Comparison of ENCODE assay signal across 13 cellular contexts in the genomic region with DNA sequence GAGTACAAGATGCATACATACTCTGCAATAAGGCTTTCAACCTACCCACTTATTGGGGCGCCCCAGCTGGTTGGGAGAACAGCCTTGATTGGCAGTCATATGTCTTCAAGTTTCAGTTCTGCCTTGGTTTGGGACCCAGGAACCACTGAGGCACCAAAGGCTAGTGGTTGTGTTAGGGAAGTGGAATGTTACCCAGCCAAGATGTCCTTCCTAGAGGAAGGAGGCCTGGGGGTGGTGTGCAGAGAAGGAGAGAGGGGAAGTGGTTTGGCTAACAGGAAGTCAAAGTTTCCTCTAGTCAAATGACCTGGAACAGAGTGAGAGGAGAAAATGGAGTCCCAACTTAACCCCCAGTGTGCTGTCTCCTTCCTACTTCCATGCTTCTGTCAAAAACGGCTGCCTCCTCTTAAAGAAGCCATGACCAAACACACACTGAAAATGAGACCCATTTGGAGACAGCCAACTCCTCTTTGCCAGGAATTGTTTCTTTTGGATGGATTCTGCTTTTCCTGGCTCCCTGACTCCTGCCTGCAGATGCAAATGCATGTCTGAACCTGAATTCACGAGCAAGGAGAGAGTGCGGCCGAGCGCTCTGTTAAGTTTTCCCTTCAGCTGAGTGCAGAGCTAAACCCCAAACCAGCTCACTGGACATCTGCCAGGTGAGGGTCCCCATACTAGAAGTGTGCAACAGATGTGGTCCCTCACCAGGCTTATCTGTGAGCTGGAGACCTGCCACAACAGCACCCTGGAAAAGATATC. TPM values are rescaled to one million over a fixed set of nuclear protein-coding genes. Genes with fewer than 3 reads are reported as not detected.
DNase-seq lines count a peak whose midpoint lies in the region; ATAC-seq and TF ChIP-seq lines count a peak whose summit lies in the region.
"Had no signal": no experiment of that assay in that cellular context is flagged by ENCODE, and none has a peak within 500 bp of the region (broad histone marks: within the 10 kb centered on the region; RNA-seq: fewer than 3 reads in every experiment).

No MANE protein-coding gene starts in this region.

- H3K36me3 Mint-ChIP-seq in activated T-helper 2 cell treated with anti-CD3 and anti-CD28 coated beads, Interferon-gamma antibody, Interleukin-2, Interleukin-4, amounts not matched to agents 10 μg/mL and 5 μg/mL and 100 μg/mL, durations not matched to agents 14 hours and 24 hours and 36 hours (ENCODE audit: low read depth) = no peaks in the 10 kb centered on the region
- no peaks in the 10 kb centered on the region for H3K36me3 Mint-ChIP-seq in Calu3 (ENCODE audit: insufficient read depth, unreplicated experiment)
- H3K36me3 Mint-ChIP-seq: T-cell had no signal

- intact Hi-C loops in activated T-helper 2 cell treated with anti-CD3 and anti-CD28 coated beads, Interferon-gamma antibody, Interleukin-2, Interleukin-4, amounts not matched to agents 10 μg/mL and 5 μg/mL and 100 μg/mL, durations not matched to agents 14 hours and 24 hours and 36 hours (cut with micrococcal nuclease) = no loop called here
- intact Hi-C loops in Calu3 (cut with micrococcal nuclease; ENCODE audit: unreplicated experiment) = no loop called here

- peak; percentile 72 for ATAC-seq in HG03139 (IDR thresholded peaks at IDR 0.05; ENCODE audit: unreplicated experiment)
- ATAC-seq: T-cell had no signal

- H3K4me1 Mint-ChIP-seq in activated T-helper 2 cell treated with anti-CD3 and anti-CD28 coated beads, Interferon-gamma antibody, Interleukin-2, Interleukin-4, amounts not matched to agents 10 μg/mL and 5 μg/mL and 100 μg/mL, durations not matched to agents 14 hours and 24 hours and 36 hours (ENCODE audit: low read depth) = peaks cover 8% of the 10 kb centered on the region
- peaks cover 13% of the 10 kb centered on the region for H3K4me1 Mint-ChIP-seq in Calu3 (ENCODE audit: low read depth, unreplicated experiment)

- TF ChIP-seq CTCF in GM12865 (IDR thresholded peaks at IDR 0.05; ENCODE audit: insufficient read depth, low read depth, low read length, missing control alignments) (no peak), foreskin fibroblast (IDR thresholded peaks at IDR 0.05; ENCODE audit: low read depth, low read length) (no peak), Calu3 (IDR thresholded peaks at IDR 0.05; ENCODE audit: unreplicated experiment) (no peak)

- no peaks in the 10 kb centered on the region for H3K9me3 Mint-ChIP-seq in activated T-helper 2 cell treated with anti-CD3 and anti-CD28 coated beads, Interferon-gamma antibody, Interleukin-2, Interleukin-4, amounts not matched to agents 10 μg/mL and 5 μg/mL and 100 μg/mL, durations not matched to agents 14 hours and 24 hours and 36 hours
- H3K9me3 Mint-ChIP-seq in Calu3 (ENCODE audit: low read depth, unreplicated experiment) = no peaks in the 10 kb centered on the region
- H3K9me3 Mint-ChIP-seq: activated T-helper 1 cell treated with anti-CD3 and anti-CD28 coated beads, Interleukin-12 subunit alpha, Interleukin-12 subunit beta, Interleukin-2, Interleukin-4 antibody, amounts not matched to agents 30 ng/mL and 10 ng/mL and 1 ng/mL, durations not matched to agents 14 hours and 24 hours and 36 hours; T-cell had no signal

- no peak overlapping the region for H3K4me3 Mint-ChIP-seq in activated T-helper 2 cell treated with anti-CD3 and anti-CD28 coated beads, Interferon-gamma antibody, Interleukin-2, Interleukin-4, amounts not matched to agents 10 μg/mL and 5 μg/mL and 100 μg/mL, durations not matched to agents 14 hours and 24 hours and 36 hours (ENCODE audit: low read depth)
- no peak overlapping the region for H3K4me3 Mint-ChIP-seq in Calu3 (ENCODE audit: low read depth, unreplicated experiment)
- H3K4me3 Mint-ChIP-seq: activated T-helper 1 cell treated with anti-CD3 and anti-CD28 coated beads, Interleukin-12 subunit alpha, Interleukin-12 subunit beta, Interleukin-2, Interleukin-4 antibody, amounts not matched to agents 30 ng/mL and 10 ng/mL and 1 ng/mL, durations not matched to agents 14 hours and 24 hours and 36 hours; T-cell had no signal

- CTCF ChIA-PET in Calu3 (lab: Charles Lee) = no interaction called here

- H3K4me3 ChIP-seq in GM12865 (ENCODE audit: low read depth, low read length) (no peak overlapping the region), foreskin fibroblast (ENCODE audit: low read depth in 1 of 2, low read length in 2 of 2) (no peak overlapping the region)
- H3K4me3 ChIP-seq: dorsolateral prefrontal cortex had no signal

- H3K27me3 Mint-ChIP-seq in activated T-helper 2 cell treated with anti-CD3 and anti-CD28 coated beads, Interferon-gamma antibody, Interleukin-2, Interleukin-4, amounts not matched to agents 10 μg/mL and 5 μg/mL and 100 μg/mL, durations not matched to agents 14 hours and 24 hours and 36 hours (ENCODE audit: low read depth) = no peaks in the 10 kb centered on the region
- no peaks in the 10 kb centered on the region for H3K27me3 Mint-ChIP-seq in Calu3 (ENCODE audit: unreplicated experiment)
- H3K27me3 Mint-ChIP-seq: T-cell had no signal

- BruUV-seq in Calu3 (replicated peaks; lab: Mats Ljungman, UMichigan) = no TSS peak

- DNase-seq in GM12865 (ENCODE audit: low read depth) (peak; percentile 30), mucosa of gallbladder (ENCODE audit: low spot score) (peak; percentile 25), DMS53 treated with DMSO at 0.1 percent for 48 hours (lab: John Stamatoyannopoulos, UW; ENCODE audit: unreplicated experiment) (no peak), foreskin fibroblast (no peak), Calu3 (no peak)
- DNase-seq in activated T-helper 2 cell treated with anti-CD3 and anti-CD28 coated beads, Interferon-gamma antibody, Interleukin-2, Interleukin-4, amounts not matched to agents 10 μg/mL and 5 μg/mL and 100 μg/mL, durations not matched to agents 14 hours and 24 hours and 36 hours (ENCODE audit: low spot score) = no peak
- DNase-seq in activated T-cell treated with anti-CD3 and anti-CD28 coated beads, Interleukin-2, amount 50 U/mL, for 48 hours = no peak
- DNase-seq: COR-L47, dorsolateral prefrontal cortex, NCI-H2107 had no signal

- peak overlapping the region; percentile 15 for H3K27ac Mint-ChIP-seq in activated T-helper 2 cell treated with anti-CD3 and anti-CD28 coated beads, Interferon-gamma antibody, Interleukin-2, Interleukin-4, amounts not matched to agents 10 μg/mL and 5 μg/mL and 100 μg/mL, durations not matched to agents 14 hours and 24 hours and 36 hours
- no peak overlapping the region for H3K27ac Mint-ChIP-seq in Calu3 (ENCODE audit: unreplicated experiment)
- H3K27ac Mint-ChIP-seq: activated T-helper 1 cell treated with anti-CD3 and anti-CD28 coated beads, Interleukin-12 subunit alpha, Interleukin-12 subunit beta, Interleukin-2, Interleukin-4 antibody, amounts not matched to agents 30 ng/mL and 10 ng/mL and 1 ng/mL, durations not matched to agents 14 hours and 24 hours and 36 hours; T-cell had no signal

RNA-seq across cellular contexts. Expression of gene CD164, which starts 59.3 kb away (rescaled TPM):
- 206 and 207 TPM in 2 replicates for total RNA-seq in activated T-helper 2 cell treated with anti-CD3 and anti-CD28 coated beads, Interferon-gamma antibody, Interleukin-2, Interleukin-4, amounts not matched to agents 10 μg/mL and 5 μg/mL and 100 μg/mL, durations not matched to agents 14 hours and 24 hours and 36 hours
- total RNA-seq in mucosa of gallbladder (606 TPM), Calu3 (2022) (339 and 343 TPM in 2 replicates)

Comparison
In these comparisons a context has a peak if more than half of its experiments do, and no peak if none do; other contexts are left out.
1. DNase-seq: peak in GM12865 (single experiment) and mucosa of gallbladder (single experiment); none in activated T-helper 2 cell treated with anti-CD3 and anti-CD28 coated beads, Interferon-gamma antibody, Interleukin-2, Interleukin-4, amounts not matched to agents 10 μg/mL and 5 μg/mL and 100 μg/mL, durations not matched to agents 14 hours and 24 hours and 36 hours (single experiment), DMS53 treated with DMSO at 0.1 percent for 48 hours (single experiment), foreskin fibroblast (0 of 2), activated T-cell treated with anti-CD3 and anti-CD28 coated beads, Interleukin-2, amount 50 U/mL, for 48 hours (0 of 2) and Calu3 (single experiment).